In the genomic region with DNA sequence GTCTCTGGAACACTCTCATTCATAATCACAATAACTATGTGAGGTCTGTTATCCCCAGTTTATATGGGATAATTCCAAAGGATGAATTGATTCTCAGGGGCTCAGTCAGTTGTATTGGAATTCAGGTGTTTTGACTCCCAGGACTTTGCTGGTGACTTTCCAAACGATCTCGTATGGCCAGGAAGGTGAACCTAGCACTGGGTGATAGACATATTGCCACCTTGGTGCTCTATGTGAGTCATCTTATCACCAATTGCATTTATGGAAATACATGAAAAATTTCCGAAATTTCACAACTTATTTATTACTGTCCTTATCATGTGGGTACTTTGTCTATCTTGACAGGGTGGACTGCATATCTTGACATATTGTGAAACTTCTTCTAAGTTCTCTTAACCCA, we compare ENCODE assay signal across 7 cellular contexts.
"Had no signal": no experiment of that assay in that cellular context is flagged by ENCODE, and none has a peak within 500 bp of the region (broad histone marks: within the 10 kb centered on the region; RNA-seq: fewer than 3 reads in every experiment).

No MANE protein-coding gene starts in this region.

- H3K9me3 Mint-ChIP-seq: H9 had no signal

- DNase-seq: H9, HCEC 1CT, IMR-90 had no signal

- H3K27ac Mint-ChIP-seq: GM23338, H9 had no signal

- H3K4me3 Mint-ChIP-seq: GM23338, H9 had no signal

- FAIRE-seq: H1, H54, HTR-8/SVneo had no signal

- H3K4me3 ChIP-seq: GM23338 had no signal
